ENCODE assay signal across 18 cellular contexts in genomic region chr16:78126662-78127061, GRCh38. TPM values are rescaled to one million over a fixed set of nuclear protein-coding genes. Genes with fewer than 3 reads are reported as not detected.
DNase-seq lines count a peak whose midpoint lies in the region; ATAC-seq and TF ChIP-seq lines count a peak whose summit lies in the region.
"Had no signal": no experiment of that assay in that cellular context is flagged by ENCODE, and none has a peak within 500 bp of the region (broad histone marks: within the 10 kb centered on the region; RNA-seq: fewer than 3 reads in every experiment).

No MANE protein-coding gene starts in this region.

- H3F3A ChIP-seq in GM23248 (ENCODE audit: insufficient read depth): no peaks in the 10 kb centered on the region

- ATAC-seq in HG03159 (IDR thresholded peaks at IDR 0.05; ENCODE audit: unreplicated experiment) (no peak), HG03025 (IDR thresholded peaks at IDR 0.05; ENCODE audit: low FRiP score, unreplicated experiment) (no peak)
- ATAC-seq: K562 had no signal

- H3K9me2 ChIP-seq in GM23248 (ENCODE audit: insufficient read depth): no peaks in the 10 kb centered on the region

- 0 out of 2 replicates have a peak overlapping the region, but pooled peaks have one; percentile 14 for H3K9ac ChIP-seq in GM23248
- H3K9ac ChIP-seq in stomach smooth muscle (ENCODE audit: low read length in 2 of 2): no peak overlapping the region

- TF ChIP-seq CTCF in VCaP (conservative IDR thresholded peaks at IDR 0.05) (no peak), nephron progenitor cell (IDR thresholded peaks at IDR 0.05) (no peak)

- no peaks in the 10 kb centered on the region for H3K79me2 ChIP-seq in GM23248 (ENCODE audit: insufficient read depth)

- H3K36me3 ChIP-seq in GM23248 (ENCODE audit: low read depth): no peaks in the 10 kb centered on the region
- H3K36me3 ChIP-seq in stomach smooth muscle (ENCODE audit: control insufficient read depth in 2 of 2, insufficient read depth in 2 of 2, low read length in 2 of 2): peaks cover 0 to 2% of the 10 kb centered on the region in 2 donors
- H3K36me3 ChIP-seq: HAP-1 had no signal

- H3K27me3 Mint-ChIP-seq in nephron progenitor cell (ENCODE audit: low read depth, poor library complexity): peaks cover 7% of the 10 kb centered on the region
- H3K27me3 Mint-ChIP-seq: B cell; CD4-positive, alpha-beta memory T cell had no signal

- peak overlapping the region; percentile 77 for H2AFZ ChIP-seq in GM23248

- peaks cover 34% of the 10 kb centered on the region for H3K36me3 Mint-ChIP-seq in nephron progenitor cell (ENCODE audit: low read depth)

- peaks cover 52% of the 10 kb centered on the region for H3K4me1 Mint-ChIP-seq in nephron progenitor cell

- no peaks in the 10 kb centered on the region for H3K27me3 ChIP-seq in GM23248 (replicated peaks; ENCODE audit: insufficient read depth)
- no peaks in the 10 kb centered on the region for H3K27me3 ChIP-seq in stomach smooth muscle (ENCODE audit: control insufficient read depth in 1 of 2, insufficient read depth in 2 of 2, low read length in 2 of 2)

- H3K27ac ChIP-seq in GM23248 (no peak overlapping the region), VCaP (peak overlapping the region; percentile 14; the same call in 1 of the 2 replicates), stomach smooth muscle (ENCODE audit: low read length) (no peak overlapping the region)

- no peak for DNase-seq in GM23248
- no peak for DNase-seq in nephron progenitor cell
- DNase-seq in superior temporal gyrus (ENCODE audit: extremely low spot score): no peak
- DNase-seq: ACHN; CD4-positive, alpha-beta memory T cell; DMS79; NCI-H187 treated with DMSO at 0.1 percent for 48 hours; NCI-H446 treated with DMSO at 0.1 percent for 48 hours; NCI-H748 treated with DMSO at 0.1 percent for 48 hours; OCI-M1; SIG-M5 had no signal

- H3K9me3 ChIP-seq in GM23248 (ENCODE audit: low read depth) (no peaks in the 10 kb centered on the region), stomach smooth muscle (ENCODE audit: control insufficient read depth in 2 of 2, low read length in 2 of 2) (peaks cover 0 to 5% of the 10 kb centered on the region in 2 donors)
- H3K9me3 ChIP-seq: HAP-1 had no signal

- H3K4me1 ChIP-seq in GM23248 (ENCODE audit: insufficient read depth) (peaks cover 3% of the 10 kb centered on the region; the same call in 1 of the 2 replicates), stomach smooth muscle (ENCODE audit: control insufficient read depth, insufficient read depth, low read length) (peaks cover 11% of the 10 kb centered on the region)
- H3K4me1 ChIP-seq: HAP-1 had no signal

- H4K20me1 ChIP-seq in GM23248 (ENCODE audit: insufficient read depth): no peaks in the 10 kb centered on the region

- peaks cover 11% of the 10 kb centered on the region for H3K9me3 Mint-ChIP-seq in nephron progenitor cell
- H3K9me3 Mint-ChIP-seq: CD4-positive, alpha-beta memory T cell had no signal

- H3K4me2 ChIP-seq in GM23248 (ENCODE audit: unreplicated experiment): peak overlapping the region; percentile 57

- H3K27ac Mint-ChIP-seq in nephron progenitor cell: peak overlapping the region; percentile 92
- H3K27ac Mint-ChIP-seq: B cell; CD4-positive, alpha-beta memory T cell had no signal

- H3K4me3 ChIP-seq in GM23248 (peak overlapping the region; percentile 37), stomach smooth muscle (ENCODE audit: low read length in 2 of 2) (peak overlapping the region; percentile 18 to 23)
- H3K4me3 ChIP-seq: HAP-1, K562 had no signal

- in situ Hi-C loops in GM23248 (cut with MboI): loop anchor here (10.0 kb wide), 1 partner anchor 108 kb away; no protein-coding TSS in a partner anchor

- 88 to 93% methylated on average over 3 of the region's 3 CpGs for WGBS in GM23248 (ENCODE audit: low coverage in 1 of 2, low lambda C conversion rate in 2 of 2, missing lambda C conversion rate in 2 of 2), 2 experiments

- H3K4me3 Mint-ChIP-seq in nephron progenitor cell: no peak overlapping the region
- H3K4me3 Mint-ChIP-seq: B cell; CD4-positive, alpha-beta memory T cell had no signal

RNA-seq across cellular contexts. Expression of gene WWOX, which starts 27.2 kb away (rescaled TPM):
- 6.6 and 20.7 TPM in 2 replicates for total RNA-seq in GM23248 (2014; rRNA removed; shearing (Covaris generic))
- 3.8 and 4.5 TPM in 2 replicates for polyA plus RNA-seq in GM23248 (2016; fragmentation: Nextera tagmentation; extraction: Ambion mirVana)
